8 cellular contexts compared by ENCODE assay signal in the genomic region with DNA sequence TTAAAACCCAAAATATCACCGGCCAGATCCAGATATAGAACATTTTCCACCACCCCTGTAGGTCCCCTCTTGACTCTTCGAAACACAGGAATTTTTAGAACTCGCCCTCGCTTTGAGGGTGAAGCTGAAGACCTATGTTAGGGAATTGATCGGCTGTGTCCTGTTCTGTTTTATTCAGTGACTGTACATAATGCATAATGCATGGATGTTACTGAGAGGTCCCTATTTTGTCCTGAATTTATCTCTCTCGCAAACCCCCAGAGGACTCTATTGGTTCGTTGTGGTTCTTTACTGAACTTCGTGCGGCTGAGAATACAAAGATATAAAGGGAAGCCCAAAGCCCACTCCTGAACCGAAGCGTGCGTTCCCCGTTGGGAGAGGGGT. TPM values are rescaled to one million over a fixed set of nuclear protein-coding genes. Genes with fewer than 3 reads are reported as not detected.
A peak's percentile ranks its signal among the peaks of the same experiment; 100 is the strongest.
DNase-seq lines count a peak whose midpoint lies in the region; ATAC-seq and TF ChIP-seq lines count a peak whose summit lies in the region.

No MANE protein-coding gene starts in this region.

- H3K36me3 ChIP-seq in HUES64 (ENCODE audit: insufficient read depth, low read length) = peaks cover 20% of the 10 kb centered on the region
- peaks cover 6 to 14% (median 11%) of the 10 kb centered on the region in 4 donors for H3K36me3 ChIP-seq in esophagus muscularis mucosa
- peaks cover 16% of the 10 kb centered on the region for H3K36me3 ChIP-seq in skeletal muscle satellite cell (ENCODE audit: insufficient read depth, low read length)

- no peak for TF ChIP-seq EP300 in esophagus muscularis mucosa (IDR thresholded peaks at IDR 0.05)

- H3K9ac ChIP-seq in HUES64 (ENCODE audit: low read depth, low read length) (peak overlapping the region; percentile 11; the same call in 1 of the 2 replicates), skeletal muscle satellite cell (ENCODE audit: low read depth, low read length) (peak overlapping the region; percentile 93)

- H3K27ac ChIP-seq in HUES64 (ENCODE audit: low read depth, low read length) (no peak overlapping the region), esophagus muscularis mucosa (replicated peaks in 1 of 4) (peak overlapping the region; percentile 82 to 93 (median 89))

- DNase-seq in GDM1 (lab: John Stamatoyannopoulos, UW) (peak; percentile 29), esophagus muscularis mucosa (ENCODE audit: extremely low spot score) (no peak), foreskin melanocyte (no peak), activated gamma-delta T cell treated with Interleukin-2 at 50 U/mL for 16 hours (no peak), NCI-H69 (lab: John Stamatoyannopoulos, UW) (no peak)

- H3K4me3 ChIP-seq in HUES64 (ENCODE audit: low read length) = peak overlapping the region; percentile 74
- H3K4me3 ChIP-seq in esophagus muscularis mucosa = peak overlapping the region; percentile 68 to 94 (median 82)
- H3K4me3 ChIP-seq in skeletal muscle satellite cell (ENCODE audit: low read length) = peak overlapping the region; percentile 96

- intact Hi-C loops in esophagus muscularis mucosa (cut with DNase I) = loop anchor here (2.0 to 10.0 kb wide), 3 partner anchors 154 to 182 kb away; a partner anchor contains a TSS

- TF ChIP-seq POLR2A in esophagus muscularis mucosa (IDR thresholded peaks at IDR 0.05; ENCODE audit: low read depth) = no peak

- H3K4me1 ChIP-seq in HUES64 (ENCODE audit: insufficient read depth, low read length) (peaks cover 4% of the 10 kb centered on the region; the same call in 1 of the 2 replicates), esophagus muscularis mucosa (peaks cover 41 to 56% (median 53%) of the 10 kb centered on the region in 4 donors), skeletal muscle satellite cell (ENCODE audit: control insufficient read depth, insufficient read depth, low read length) (peaks cover 20% of the 10 kb centered on the region)

- WGBS in HUES64 = 4% methylated on average over 13 of the region's 13 CpGs
- WGBS in esophagus muscularis mucosa = under 1% methylated on average over 13 of the region's 13 CpGs

- TF ChIP-seq CTCF in esophagus muscularis mucosa (IDR thresholded peaks at IDR 0.05) = no peak

- H3K4me2 ChIP-seq in skeletal muscle satellite cell (ENCODE audit: low read length) = peak overlapping the region; percentile 94

- peak; percentile 9 for ATAC-seq in GM21423 (IDR thresholded peaks at IDR 0.05; ENCODE audit: unreplicated experiment)

- H3K9me3 ChIP-seq in HUES64 (ENCODE audit: insufficient read depth, low read depth, low read length) (no peaks in the 10 kb centered on the region), esophagus muscularis mucosa (no peaks in the 10 kb centered on the region), skeletal muscle satellite cell (replicated peaks; ENCODE audit: low read length) (no peaks in the 10 kb centered on the region)

- no peaks in the 10 kb centered on the region for H3K27me3 ChIP-seq in HUES64 (ENCODE audit: insufficient read depth, low read length)
- H3K27me3 ChIP-seq in esophagus muscularis mucosa = no peaks in the 10 kb centered on the region
- no peaks in the 10 kb centered on the region for H3K27me3 ChIP-seq in skeletal muscle satellite cell (ENCODE audit: control insufficient read depth, insufficient read depth, low read length)

RNA-seq across cellular contexts. Expression of a gene that starts 0.4 kb away (rescaled TPM):
- 44.5 TPM for polyA plus RNA-seq in HUES64 (2013, experiment 1 of 2)
- polyA plus RNA-seq in HUES64 (2013, experiment 2 of 2) = 54.4 TPM
- 10 to 100 TPM; 39.6 to 60.2 (median 47.4) TPM for total RNA-seq in esophagus muscularis mucosa
- 18.8 and 20.1 TPM in 2 replicates for total RNA-seq in skeletal muscle satellite cell (2012; rRNA removed)

RNA-seq across cellular contexts. Expression of a gene that starts 0.6 kb away (rescaled TPM):
- polyA plus RNA-seq in HUES64 (2013, experiment 1 of 2) = 51.8 TPM
- polyA plus RNA-seq in HUES64 (2013, experiment 2 of 2) = 52.5 TPM
- total RNA-seq in esophagus muscularis mucosa = 10 to 100 TPM; 19.9 to 30.3 (median 24.2) TPM
- total RNA-seq in skeletal muscle satellite cell (2012; rRNA removed) = 85.2 and 110 TPM in 2 replicates

RNA-seq across cellular contexts. Expression of a gene that starts 35.8 kb away (rescaled TPM):
- polyA plus RNA-seq in HUES64 (2013, experiment 1 of 2) = 0.30 TPM
- polyA plus RNA-seq in HUES64 (2013, experiment 2 of 2) = 0.32 TPM
- total RNA-seq in esophagus muscularis mucosa = under 1 TPM in 3 of 4 donors, not detected in 1; 0.50 to 0.65 (median 0.57) TPM
- 0.22 and 0.25 TPM in 2 replicates for total RNA-seq in skeletal muscle satellite cell (2012; rRNA removed)
